In genomic region chr2:121382744-121383143, GRCh38 we compare ENCODE assay signal across 2 cellular contexts.
TF ChIP-seq lines count a peak whose summit lies in the region.

No MANE protein-coding gene starts in this region.

TF ChIP-seq in HepG2, 621 proteins besides CTCF, POLR2A, EP300 and RAD21 (continued from another document):
- TF ChIP-seq LRRFIP1 (CRISPR knock-in tag; conservative IDR thresholded peaks at IDR 0.05) = no peak
- TF ChIP-seq RFX5 (IDR thresholded peaks at IDR 0.05; ENCODE audit: low read depth, low read length) = no peak
- no peak for TF ChIP-seq ERF (CRISPR knock-in tag; IDR thresholded peaks at IDR 0.05)
- no peak for TF ChIP-seq HINFP (CRISPR knock-in tag; IDR thresholded peaks at IDR 0.05; ENCODE audit: low read depth)
- TF ChIP-seq YEATS4 (CRISPR knock-in tag; IDR thresholded peaks at IDR 0.05; ENCODE audit: borderline replicate concordance) = no peak
- TF ChIP-seq MYNN (CRISPR knock-in tag; IDR thresholded peaks at IDR 0.05; ENCODE audit: low read depth) = no peak
- TF ChIP-seq ZMYM4 (CRISPR knock-in tag; IDR thresholded peaks at IDR 0.05) = no peak
- TF ChIP-seq HNRNPH1 (optimal IDR thresholded peaks at IDR 0.05; ENCODE audit: low read depth, low read length) = no peak
- no peak for TF ChIP-seq TGIF2 (CRISPR knock-in tag; IDR thresholded peaks at IDR 0.05)
- no peak for TF ChIP-seq JUNB (CRISPR knock-in tag; IDR thresholded peaks at IDR 0.05; ENCODE audit: borderline replicate concordance)

TF ChIP-seq in SK-N-SH, 30 proteins besides CTCF, POLR2A, EP300 and RAD21 (continued from another document):
- TF ChIP-seq IRF3 (IDR thresholded peaks at IDR 0.05; ENCODE audit: low read depth, low read length) = no peak
